Comparison of ENCODE assay signal across 1 cellular context in the genomic region with DNA sequence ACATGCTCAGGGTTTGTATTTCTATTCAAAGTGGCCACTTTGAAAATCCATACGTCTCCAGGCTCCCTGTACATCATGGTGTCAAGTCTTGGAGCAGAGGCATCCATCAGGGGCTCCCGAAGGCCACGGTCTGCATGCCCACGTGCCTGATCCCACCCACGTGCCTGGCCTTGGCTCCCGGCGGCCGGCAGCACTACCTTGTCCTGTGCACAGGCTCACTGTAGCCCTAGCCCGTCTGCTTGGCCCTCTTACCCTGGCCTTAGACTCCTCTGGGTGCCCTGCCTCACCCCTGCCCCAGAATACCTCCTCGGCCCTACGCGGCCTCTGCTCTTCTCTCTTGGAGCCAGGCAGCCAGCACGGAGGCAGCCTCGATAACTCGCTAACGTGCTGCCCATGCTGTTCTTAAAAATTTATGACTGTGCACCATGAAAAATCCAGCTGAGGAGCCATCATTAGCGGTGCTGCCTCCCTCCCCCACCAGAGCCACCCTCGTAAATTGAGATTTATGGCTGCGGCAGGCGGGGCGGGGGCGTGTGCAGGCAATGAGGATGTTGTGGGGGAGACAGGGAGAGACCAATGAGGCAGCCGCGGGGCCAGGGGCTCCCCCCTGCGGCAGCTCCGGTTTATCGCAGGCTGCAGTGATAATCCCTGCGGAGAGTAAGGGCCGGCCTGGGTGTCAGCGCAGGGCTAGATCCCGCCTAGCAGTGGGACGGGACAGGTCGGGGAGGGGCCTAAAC.
TF ChIP-seq lines count a peak whose summit lies in the region.

No MANE protein-coding gene starts in this region.

TF ChIP-seq in K562, 482 proteins besides CTCF, POLR2A, EP300 and RAD21 (continued from another document and continues in another):
- TF ChIP-seq, protein P1, sequence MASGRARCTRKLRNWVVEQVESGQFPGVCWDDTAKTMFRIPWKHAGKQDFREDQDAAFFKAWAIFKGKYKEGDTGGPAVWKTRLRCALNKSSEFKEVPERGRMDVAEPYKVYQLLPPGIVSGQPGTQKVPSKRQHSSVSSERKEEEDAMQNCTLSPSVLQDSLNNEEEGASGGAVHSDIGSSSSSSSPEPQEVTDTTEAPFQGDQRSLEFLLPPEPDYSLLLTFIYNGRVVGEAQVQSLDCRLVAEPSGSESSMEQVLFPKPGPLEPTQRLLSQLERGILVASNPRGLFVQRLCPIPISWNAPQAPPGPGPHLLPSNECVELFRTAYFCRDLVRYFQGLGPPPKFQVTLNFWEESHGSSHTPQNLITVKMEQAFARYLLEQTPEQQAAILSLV (tag; IDR thresholded peaks at IDR 0.05), result no peak
- TF ChIP-seq, protein P2, sequence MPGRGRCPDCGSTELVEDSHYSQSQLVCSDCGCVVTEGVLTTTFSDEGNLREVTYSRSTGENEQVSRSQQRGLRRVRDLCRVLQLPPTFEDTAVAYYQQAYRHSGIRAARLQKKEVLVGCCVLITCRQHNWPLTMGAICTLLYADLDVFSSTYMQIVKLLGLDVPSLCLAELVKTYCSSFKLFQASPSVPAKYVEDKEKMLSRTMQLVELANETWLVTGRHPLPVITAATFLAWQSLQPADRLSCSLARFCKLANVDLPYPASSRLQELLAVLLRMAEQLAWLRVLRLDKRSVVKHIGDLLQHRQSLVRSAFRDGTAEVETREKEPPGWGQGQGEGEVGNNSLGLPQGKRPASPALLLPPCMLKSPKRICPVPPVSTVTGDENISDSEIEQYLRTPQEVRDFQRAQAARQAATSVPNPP (IDR thresholded peaks at IDR 0.05; ENCODE audit: borderline replicate concordance, insufficient read depth, insufficient read length), result no peak
- TF ChIP-seq ZNF134 (CRISPR knock-in tag; conservative IDR thresholded peaks at IDR 0.05), result no peak
- TF ChIP-seq FUS (optimal IDR thresholded peaks at IDR 0.05; ENCODE audit: low read depth, low read length), result no peak
- TF ChIP-seq BHLHE40 (IDR thresholded peaks at IDR 0.05; ENCODE audit: low read length), result peak; percentile 33; the same call in 1 of the 2 replicates
- TF ChIP-seq RBM14 (IDR thresholded peaks at IDR 0.05; ENCODE audit: borderline replicate concordance, insufficient read depth, low read depth, low read length), result no peak
- no peak for TF ChIP-seq BRD9 (IDR thresholded peaks at IDR 0.05; ENCODE audit: low read depth, partially characterized antibody)
- TF ChIP-seq KAT7 (CRISPR knock-in tag; IDR thresholded peaks at IDR 0.05; ENCODE audit: borderline replicate concordance), result no peak
- TF ChIP-seq ZC3H4 (CRISPR knock-in tag; IDR thresholded peaks at IDR 0.05; ENCODE audit: borderline replicate concordance), result no peak
- no peak for TF ChIP-seq PHF20 (IDR thresholded peaks at IDR 0.05; ENCODE audit: partially characterized antibody)
- TF ChIP-seq RNF2 (IDR thresholded peaks at IDR 0.05), result no peak
- TF ChIP-seq ZNF217 (CRISPR knock-in tag; IDR thresholded peaks at IDR 0.05), result no peak
- no peak for TF ChIP-seq HNRNPH1 (optimal IDR thresholded peaks at IDR 0.05; ENCODE audit: low read depth, low read length)
- no peak for TF ChIP-seq HNRNPLL (IDR thresholded peaks at IDR 0.05; ENCODE audit: low read depth, low read length, poor library complexity, severe bottlenecking)
- no peak for TF ChIP-seq RBM22 (IDR thresholded peaks at IDR 0.05; ENCODE audit: low read depth, low read length, poor library complexity, severe bottlenecking)
- no peak for TF ChIP-seq ZNF707 (CRISPR knock-in tag; conservative IDR thresholded peaks at IDR 0.05)
- TF ChIP-seq RCOR1 (IDR thresholded peaks at IDR 0.05; ENCODE audit: borderline replicate concordance in 1 of 2, low read depth in 2 of 2, low read length in 2 of 2), result peak in 1 of 2 experiments; percentile 80; a peak in 2 of 4 replicates
- TF ChIP-seq, protein P3, sequence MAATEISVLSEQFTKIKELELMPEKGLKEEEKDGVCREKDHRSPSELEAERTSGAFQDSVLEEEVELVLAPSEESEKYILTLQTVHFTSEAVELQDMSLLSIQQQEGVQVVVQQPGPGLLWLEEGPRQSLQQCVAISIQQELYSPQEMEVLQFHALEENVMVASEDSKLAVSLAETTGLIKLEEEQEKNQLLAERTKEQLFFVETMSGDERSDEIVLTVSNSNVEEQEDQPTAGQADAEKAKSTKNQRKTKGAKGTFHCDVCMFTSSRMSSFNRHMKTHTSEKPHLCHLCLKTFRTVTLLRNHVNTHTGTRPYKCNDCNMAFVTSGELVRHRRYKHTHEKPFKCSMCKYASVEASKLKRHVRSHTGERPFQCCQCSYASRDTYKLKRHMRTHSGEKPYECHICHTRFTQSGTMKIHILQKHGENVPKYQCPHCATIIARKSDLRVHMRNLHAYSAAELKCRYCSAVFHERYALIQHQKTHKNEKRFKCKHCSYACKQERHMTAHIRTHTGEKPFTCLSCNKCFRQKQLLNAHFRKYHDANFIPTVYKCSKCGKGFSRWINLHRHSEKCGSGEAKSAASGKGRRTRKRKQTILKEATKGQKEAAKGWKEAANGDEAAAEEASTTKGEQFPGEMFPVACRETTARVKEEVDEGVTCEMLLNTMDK (IDR thresholded peaks at IDR 0.05; ENCODE audit: borderline replicate concordance, insufficient read depth, low read depth, low read length, poor library complexity, severe bottlenecking), result no peak
- no peak for TF ChIP-seq YBX1 (IDR thresholded peaks at IDR 0.05)
- TF ChIP-seq, protein P4, sequence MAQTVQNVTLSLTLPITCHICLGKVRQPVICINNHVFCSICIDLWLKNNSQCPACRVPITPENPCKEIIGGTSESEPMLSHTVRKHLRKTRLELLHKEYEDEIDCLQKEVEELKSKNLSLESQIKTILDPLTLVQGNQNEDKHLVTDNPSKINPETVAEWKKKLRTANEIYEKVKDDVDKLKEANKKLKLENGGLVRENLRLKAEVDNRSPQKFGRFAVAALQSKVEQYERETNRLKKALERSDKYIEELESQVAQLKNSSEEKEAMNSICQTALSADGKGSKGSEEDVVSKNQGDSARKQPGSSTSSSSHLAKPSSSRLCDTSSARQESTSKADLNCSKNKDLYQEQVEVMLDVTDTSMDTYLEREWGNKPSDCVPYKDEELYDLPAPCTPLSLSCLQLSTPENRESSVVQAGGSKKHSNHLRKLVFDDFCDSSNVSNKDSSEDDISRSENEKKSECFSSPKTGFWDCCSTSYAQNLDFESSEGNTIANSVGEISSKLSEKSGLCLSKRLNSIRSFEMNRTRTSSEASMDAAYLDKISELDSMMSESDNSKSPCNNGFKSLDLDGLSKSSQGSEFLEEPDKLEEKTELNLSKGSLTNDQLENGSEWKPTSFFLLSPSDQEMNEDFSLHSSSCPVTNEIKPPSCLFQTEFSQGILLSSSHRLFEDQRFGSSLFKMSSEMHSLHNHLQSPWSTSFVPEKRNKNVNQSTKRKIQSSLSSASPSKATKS (CRISPR knock-in tag; IDR thresholded peaks at IDR 0.05), result no peak
- TF ChIP-seq DPF2 (IDR thresholded peaks at IDR 0.05), result peak; percentile 69
- peak; percentile 45; the same call in 1 of the 2 replicates for TF ChIP-seq POLR2G (IDR thresholded peaks at IDR 0.05; ENCODE audit: low read depth, low read length)
- TF ChIP-seq, protein P5, sequence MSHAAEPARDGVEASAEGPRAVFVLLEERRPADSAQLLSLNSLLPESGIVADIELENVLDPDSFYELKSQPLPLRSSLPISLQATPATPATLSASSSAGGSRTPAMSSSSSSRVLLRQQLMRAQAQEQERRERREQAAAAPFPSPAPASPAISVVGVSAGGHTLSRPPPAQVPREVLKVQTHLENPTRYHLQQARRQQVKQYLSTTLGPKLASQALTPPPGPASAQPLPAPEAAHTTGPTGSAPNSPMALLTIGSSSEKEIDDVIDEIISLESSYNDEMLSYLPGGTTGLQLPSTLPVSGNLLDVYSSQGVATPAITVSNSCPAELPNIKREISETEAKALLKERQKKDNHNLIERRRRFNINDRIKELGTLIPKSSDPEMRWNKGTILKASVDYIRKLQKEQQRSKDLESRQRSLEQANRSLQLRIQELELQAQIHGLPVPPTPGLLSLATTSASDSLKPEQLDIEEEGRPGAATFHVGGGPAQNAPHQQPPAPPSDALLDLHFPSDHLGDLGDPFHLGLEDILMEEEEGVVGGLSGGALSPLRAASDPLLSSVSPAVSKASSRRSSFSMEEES (CRISPR knock-in tag; IDR thresholded peaks at IDR 0.05), result no peak
- TF ChIP-seq, protein P6, sequence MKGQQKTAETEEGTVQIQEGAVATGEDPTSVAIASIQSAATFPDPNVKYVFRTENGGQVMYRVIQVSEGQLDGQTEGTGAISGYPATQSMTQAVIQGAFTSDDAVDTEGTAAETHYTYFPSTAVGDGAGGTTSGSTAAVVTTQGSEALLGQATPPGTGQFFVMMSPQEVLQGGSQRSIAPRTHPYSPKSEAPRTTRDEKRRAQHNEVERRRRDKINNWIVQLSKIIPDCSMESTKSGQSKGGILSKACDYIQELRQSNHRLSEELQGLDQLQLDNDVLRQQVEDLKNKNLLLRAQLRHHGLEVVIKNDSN (CRISPR knock-in tag; IDR thresholded peaks at IDR 0.05), result 0 out of 2 replicates have a peak, but pooled peaks have one; percentile 10
- no peak for TF ChIP-seq KLF6 (CRISPR knock-in tag; IDR thresholded peaks at IDR 0.05; ENCODE audit: borderline replicate concordance)
- no peak for TF ChIP-seq MTA3 (IDR thresholded peaks at IDR 0.05; ENCODE audit: borderline replicate concordance)
- TF ChIP-seq, protein P7, sequence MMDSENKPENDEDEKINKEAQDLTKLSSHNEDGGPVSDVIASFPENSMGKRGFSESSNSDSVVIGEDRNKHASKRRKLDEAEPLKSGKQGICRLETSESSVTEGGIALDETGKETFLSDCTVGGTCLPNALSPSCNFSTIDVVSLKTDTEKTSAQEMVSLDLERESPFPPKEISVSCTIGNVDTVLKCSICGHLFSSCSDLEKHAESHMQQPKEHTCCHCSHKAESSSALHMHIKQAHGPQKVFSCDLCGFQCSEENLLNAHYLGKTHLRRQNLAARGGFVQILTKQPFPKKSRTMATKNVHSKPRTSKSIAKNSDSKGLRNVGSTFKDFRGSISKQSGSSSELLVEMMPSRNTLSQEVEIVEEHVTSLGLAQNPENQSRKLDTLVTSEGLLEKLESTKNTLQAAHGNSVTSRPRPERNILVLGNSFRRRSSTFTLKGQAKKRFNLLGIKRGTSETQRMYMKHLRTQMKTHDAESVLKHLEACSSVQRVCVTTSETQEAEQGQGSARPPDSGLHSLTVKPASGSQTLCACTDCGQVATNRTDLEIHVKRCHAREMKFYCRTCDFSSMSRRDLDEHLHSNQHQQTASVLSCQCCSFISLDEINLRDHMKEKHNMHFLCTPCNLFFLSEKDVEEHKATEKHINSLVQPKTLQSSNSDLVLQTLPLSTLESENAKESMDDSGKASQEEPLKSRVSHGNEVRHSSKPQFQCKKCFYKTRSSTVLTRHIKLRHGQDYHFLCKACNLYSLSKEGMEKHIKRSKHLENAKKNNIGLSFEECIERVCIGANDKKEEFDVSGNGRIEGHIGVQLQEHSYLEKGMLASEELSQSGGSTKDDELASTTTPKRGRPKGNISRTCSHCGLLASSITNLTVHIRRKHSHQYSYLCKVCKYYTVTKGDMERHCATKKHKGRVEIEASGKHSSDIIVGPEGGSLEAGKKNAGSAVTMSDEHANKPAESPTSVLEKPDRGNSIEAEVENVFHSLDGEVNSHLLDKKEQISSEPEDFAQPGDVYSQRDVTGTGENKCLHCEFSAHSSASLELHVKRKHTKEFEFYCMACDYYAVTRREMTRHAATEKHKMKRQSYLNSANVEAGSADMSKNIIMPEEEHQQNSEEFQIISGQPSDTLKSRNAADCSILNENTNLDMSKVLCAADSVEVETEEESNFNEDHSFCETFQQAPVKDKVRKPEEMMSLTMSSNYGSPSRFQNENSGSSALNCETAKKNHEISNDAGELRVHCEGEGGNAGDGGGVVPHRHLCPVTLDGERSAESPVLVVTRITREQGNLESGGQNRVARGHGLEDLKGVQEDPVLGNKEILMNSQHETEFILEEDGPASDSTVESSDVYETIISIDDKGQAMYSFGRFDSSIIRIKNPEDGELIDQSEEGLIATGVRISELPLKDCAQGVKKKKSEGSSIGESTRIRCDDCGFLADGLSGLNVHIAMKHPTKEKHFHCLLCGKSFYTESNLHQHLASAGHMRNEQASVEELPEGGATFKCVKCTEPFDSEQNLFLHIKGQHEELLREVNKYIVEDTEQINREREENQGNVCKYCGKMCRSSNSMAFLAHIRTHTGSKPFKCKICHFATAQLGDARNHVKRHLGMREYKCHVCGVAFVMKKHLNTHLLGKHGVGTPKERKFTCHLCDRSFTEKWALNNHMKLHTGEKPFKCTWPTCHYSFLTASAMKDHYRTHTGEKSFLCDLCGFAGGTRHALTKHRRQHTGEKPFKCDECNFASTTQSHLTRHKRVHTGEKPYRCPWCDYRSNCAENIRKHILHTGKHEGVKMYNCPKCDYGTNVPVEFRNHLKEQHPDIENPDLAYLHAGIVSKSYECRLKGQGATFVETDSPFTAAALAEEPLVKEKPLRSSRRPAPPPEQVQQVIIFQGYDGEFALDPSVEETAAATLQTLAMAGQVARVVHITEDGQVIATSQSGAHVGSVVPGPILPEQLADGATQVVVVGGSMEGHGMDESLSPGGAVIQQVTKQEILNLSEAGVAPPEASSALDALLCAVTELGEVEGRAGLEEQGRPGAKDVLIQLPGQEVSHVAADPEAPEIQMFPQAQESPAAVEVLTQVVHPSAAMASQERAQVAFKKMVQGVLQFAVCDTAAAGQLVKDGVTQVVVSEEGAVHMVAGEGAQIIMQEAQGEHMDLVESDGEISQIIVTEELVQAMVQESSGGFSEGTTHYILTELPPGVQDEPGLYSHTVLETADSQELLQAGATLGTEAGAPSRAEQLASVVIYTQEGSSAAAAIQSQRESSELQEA (IDR thresholded peaks at IDR 0.05; ENCODE audit: low read depth), result no peak
- TF ChIP-seq SMAD1 (IDR thresholded peaks at IDR 0.05; ENCODE audit: low read depth, low read length, partially characterized antibody), result no peak
- TF ChIP-seq, protein P8, sequence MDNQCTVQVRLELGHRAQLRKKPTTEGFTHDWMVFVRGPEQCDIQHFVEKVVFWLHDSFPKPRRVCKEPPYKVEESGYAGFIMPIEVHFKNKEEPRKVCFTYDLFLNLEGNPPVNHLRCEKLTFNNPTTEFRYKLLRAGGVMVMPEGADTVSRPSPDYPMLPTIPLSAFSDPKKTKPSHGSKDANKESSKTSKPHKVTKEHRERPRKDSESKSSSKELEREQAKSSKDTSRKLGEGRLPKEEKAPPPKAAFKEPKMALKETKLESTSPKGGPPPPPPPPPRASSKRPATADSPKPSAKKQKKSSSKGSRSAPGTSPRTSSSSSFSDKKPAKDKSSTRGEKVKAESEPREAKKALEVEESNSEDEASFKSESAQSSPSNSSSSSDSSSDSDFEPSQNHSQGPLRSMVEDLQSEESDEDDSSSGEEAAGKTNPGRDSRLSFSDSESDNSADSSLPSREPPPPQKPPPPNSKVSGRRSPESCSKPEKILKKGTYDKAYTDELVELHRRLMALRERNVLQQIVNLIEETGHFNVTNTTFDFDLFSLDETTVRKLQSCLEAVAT (IDR thresholded peaks at IDR 0.05), result no peak
- no peak for TF ChIP-seq ZNF696 (CRISPR knock-in tag; conservative IDR thresholded peaks at IDR 0.05)
